ENCODE assay signal across 22 cellular contexts in the genomic region with DNA sequence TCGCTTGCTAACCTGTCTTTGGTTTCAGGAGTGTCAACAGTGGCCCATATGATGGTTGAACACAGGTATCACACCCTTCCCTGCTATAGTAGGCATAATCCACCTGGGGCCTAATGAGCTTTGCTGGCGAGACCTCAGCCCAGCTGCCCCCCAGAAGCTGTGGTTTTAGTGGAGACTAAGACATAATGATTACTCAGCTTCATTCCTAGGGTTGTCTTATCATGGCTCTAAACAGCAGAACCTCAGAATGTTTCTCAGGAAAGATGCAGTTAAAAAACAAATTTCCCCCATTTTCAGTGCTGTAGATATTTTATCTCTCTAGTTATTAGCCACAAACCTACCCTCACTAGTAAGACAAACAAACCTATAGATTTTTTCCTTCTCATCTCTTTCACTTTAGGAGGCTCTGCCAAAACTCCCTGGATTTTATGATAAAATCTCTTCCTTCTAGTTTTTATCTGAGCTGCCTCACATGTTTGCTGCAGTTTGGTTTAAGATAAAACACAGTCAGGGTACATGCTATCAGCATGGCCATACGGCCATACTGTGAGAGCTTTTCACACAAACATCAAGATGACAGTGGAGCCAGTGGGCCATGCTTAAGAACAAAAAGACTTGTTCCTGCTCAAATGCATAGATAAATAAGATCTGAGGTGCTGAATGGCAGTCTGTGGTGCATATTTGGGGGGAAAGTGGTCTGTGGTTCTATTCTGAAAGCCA.
DNase-seq lines count a peak whose midpoint lies in the region; ATAC-seq and TF ChIP-seq lines count a peak whose summit lies in the region.
"Had no signal": no experiment of that assay in that cellular context is flagged by ENCODE, and none has a peak within 500 bp of the region (broad histone marks: within the 10 kb centered on the region; RNA-seq: fewer than 3 reads in every experiment).

No MANE protein-coding gene starts in this region.

- H3K4me1 ChIP-seq in SK-N-SH (ENCODE audit: control insufficient read depth in 1 of 2, insufficient read depth in 2 of 2, low read depth in 1 of 2, low read length in 1 of 2), result peaks cover 0 to 14% of the 10 kb centered on the region in 2 experiments; a peak in 2 of 4 replicates
- H3K4me1 ChIP-seq in endodermal cell (ENCODE audit: control insufficient read depth, insufficient read depth, low read length), result peaks cover 19% of the 10 kb centered on the region
- peaks cover 9 to 37% of the 10 kb centered on the region in 2 donors for H3K4me1 ChIP-seq in gastrocnemius medialis
- H3K4me1 ChIP-seq: SJSA1 had no signal

- no peaks in the 10 kb centered on the region for H3K27me3 ChIP-seq in SK-N-SH (ENCODE audit: insufficient read depth)
- no peaks in the 10 kb centered on the region for H3K27me3 ChIP-seq in endodermal cell (ENCODE audit: control insufficient read depth, insufficient read depth, low read length, poor library complexity, severe bottlenecking)
- no peaks in the 10 kb centered on the region for H3K27me3 ChIP-seq in gastrocnemius medialis
- H3K27me3 ChIP-seq: adrenal gland, BLaER1, SJSA1, testis had no signal

- H3K4me3 Mint-ChIP-seq in activated CD4-positive, alpha-beta memory T cell treated with anti-CD3 and anti-CD28 coated beads for 36 hours, result no peak overlapping the region
- no peak overlapping the region for H3K4me3 Mint-ChIP-seq in activated CD4-positive, alpha-beta memory T cell treated with anti-CD3 and anti-CD28 coated beads, Interleukin-2, amount 10 ng/mL, durations not matched to agents 7 days and 5 days
- H3K4me3 Mint-ChIP-seq in endodermal cell, result no peak overlapping the region
- H3K4me3 Mint-ChIP-seq: natural killer cell treated with Interleukin-12 subunit alpha and Interleukin-12 subunit beta and Interleukin-15 and Interleukin-18, amount 100 ng/mL, for 72 hours had no signal

- 14% methylated on average over 3 of the region's 3 CpGs for WGBS in SK-N-SH (ENCODE audit: low lambda C conversion rate)
- WGBS in endodermal cell (ENCODE audit: insufficient coverage in 1 of 2, insufficient read length in 1 of 2), 2 experiments, result 17 to 51% methylated on average over 1 to 3 of the region's 3 CpGs

- POLR2A ChIA-PET in activated CD4-positive, alpha-beta memory T cell treated with anti-CD3 and anti-CD28 coated beads for 36 hours (lab: Charles Lee), result interaction anchor here (0.9 to 6.4 kb wide), 3 partner anchors 14 to 90 kb away, joined by 3 to 55 read pairs (median 3); partner anchors contain the start of gene ELMO1
- POLR2A ChIA-PET in activated CD4-positive, alpha-beta memory T cell treated with anti-CD3 and anti-CD28 coated beads, Interleukin-2, amount 10 ng/mL, durations not matched to agents 7 days and 5 days (lab: Charles Lee), result no interaction called here
- POLR2A ChIA-PET in SK-N-SH (lab: Yijun Ruan, JAX), result no interaction called here

- H3K9me3 ChIP-seq in SK-N-SH, result peaks cover 3% of the 10 kb centered on the region; the same call in 1 of the 2 replicates
- H3K9me3 ChIP-seq in endodermal cell (ENCODE audit: control insufficient read depth, low read length), result peaks cover 10% of the 10 kb centered on the region
- no peaks in the 10 kb centered on the region for H3K9me3 ChIP-seq in gastrocnemius medialis
- H3K9me3 ChIP-seq: adrenal gland, BLaER1, SJSA1, testis had no signal

- in situ Hi-C loops in gastrocnemius medialis (cut with MboI; ENCODE audit: low sequenced_read_pairs in 4 of 4), result no loop called here

- no peak overlapping the region for H3K9ac ChIP-seq in SK-N-SH
- no peak overlapping the region for H3K9ac ChIP-seq in endodermal cell (ENCODE audit: extremely low read depth, low read length, poor library complexity, severe bottlenecking)
- H3K9ac ChIP-seq: BLaER1 had no signal

- no peaks in the 10 kb centered on the region for H3K79me2 ChIP-seq in SK-N-SH (ENCODE audit: insufficient read depth)

- H3K27ac Mint-ChIP-seq in activated CD4-positive, alpha-beta memory T cell treated with anti-CD3 and anti-CD28 coated beads for 36 hours, result peak overlapping the region; percentile 50
- H3K27ac Mint-ChIP-seq in activated CD4-positive, alpha-beta memory T cell treated with anti-CD3 and anti-CD28 coated beads, Interleukin-2, amount 10 ng/mL, durations not matched to agents 7 days and 5 days, result no peak overlapping the region
- H3K27ac Mint-ChIP-seq in endodermal cell, result peak overlapping the region; percentile 85
- H3K27ac Mint-ChIP-seq: natural killer cell treated with Interleukin-12 subunit alpha and Interleukin-12 subunit beta and Interleukin-15 and Interleukin-18, amount 100 ng/mL, for 72 hours had no signal

- DNase-seq in activated CD4-positive, alpha-beta memory T cell treated with anti-CD3 and anti-CD28 coated beads for 36 hours, result no peak
- DNase-seq in activated CD4-positive, alpha-beta memory T cell treated with anti-CD3 and anti-CD28 coated beads, Interleukin-2, amount 10 ng/mL, durations not matched to agents 7 days and 5 days, result no peak
- DNase-seq in SK-N-SH, result no peak
- DNase-seq in endodermal cell, result peak; percentile 68
- no peak for DNase-seq in gastrocnemius medialis
- no peak for DNase-seq in DMS153 (lab: John Stamatoyannopoulos, UW)
- no peak for DNase-seq in UCSD-AML1 (lab: John Stamatoyannopoulos, UW; ENCODE audit: unreplicated experiment)
- DNase-seq in NCI-H146 (lab: John Stamatoyannopoulos, UW), result no peak
- DNase-seq: activated T-cell treated with anti-CD3 and anti-CD28 coated beads, Interleukin-2, amount 50 U/mL, for 1 hour; adrenal gland; central memory CD4-positive, alpha-beta T cell; DMS 273 treated with DMSO at 0.1 percent for 48 hours; effector CD4-positive, alpha-beta T cell; GF-D8; mammary epithelial cell; NCI-H1417 treated with DMSO at 0.1 percent for 48 hours; NCI-H69; PC-3; testis had no signal

- H3K36me3 Mint-ChIP-seq in activated CD4-positive, alpha-beta memory T cell treated with anti-CD3 and anti-CD28 coated beads for 36 hours, result no peaks in the 10 kb centered on the region
- H3K36me3 Mint-ChIP-seq in activated CD4-positive, alpha-beta memory T cell treated with anti-CD3 and anti-CD28 coated beads, Interleukin-2, amount 10 ng/mL, durations not matched to agents 7 days and 5 days (ENCODE audit: low read depth), result peaks cover 14% of the 10 kb centered on the region
- peaks cover 26% of the 10 kb centered on the region for H3K36me3 Mint-ChIP-seq in endodermal cell (ENCODE audit: low read depth)
- H3K36me3 Mint-ChIP-seq: natural killer cell treated with Interleukin-12 subunit alpha and Interleukin-12 subunit beta and Interleukin-15 and Interleukin-18, amount 100 ng/mL, for 72 hours had no signal

- ATAC-seq in gastrocnemius medialis, result no peak
- ATAC-seq: natural killer cell treated with Interleukin-12 subunit alpha and Interleukin-12 subunit beta and Interleukin-15 and Interleukin-18, amount 100 ng/mL, for 72 hours; PC-3 had no signal

- H3K9me3 Mint-ChIP-seq in activated CD4-positive, alpha-beta memory T cell treated with anti-CD3 and anti-CD28 coated beads for 36 hours, result no peaks in the 10 kb centered on the region
- H3K9me3 Mint-ChIP-seq in activated CD4-positive, alpha-beta memory T cell treated with anti-CD3 and anti-CD28 coated beads, Interleukin-2, amount 10 ng/mL, durations not matched to agents 7 days and 5 days, result peaks cover 4% of the 10 kb centered on the region
- H3K9me3 Mint-ChIP-seq in endodermal cell, result no peaks in the 10 kb centered on the region
- H3K9me3 Mint-ChIP-seq: natural killer cell treated with Interleukin-12 subunit alpha and Interleukin-12 subunit beta and Interleukin-15 and Interleukin-18, amount 100 ng/mL, for 72 hours had no signal

- TF ChIP-seq RAD21 in SK-N-SH (IDR thresholded peaks at IDR 0.05; ENCODE audit: low read length), result no peak

- CTCF ChIA-PET in activated CD4-positive, alpha-beta memory T cell treated with anti-CD3 and anti-CD28 coated beads for 36 hours (lab: Charles Lee), result interaction anchor here (0.6 to 1.3 kb wide), 3 partner anchors 84 to 324 kb away, joined by 3 to 5 read pairs (median 3); no protein-coding TSS in a partner anchor
- CTCF ChIA-PET in activated CD4-positive, alpha-beta memory T cell treated with anti-CD3 and anti-CD28 coated beads, Interleukin-2, amount 10 ng/mL, durations not matched to agents 7 days and 5 days (lab: Charles Lee), result no interaction called here
- CTCF ChIA-PET in SK-N-SH (lab: Yijun Ruan, JAX), result interaction anchor here (0.6 to 1.6 kb wide), 5 partner anchors 11 to 123 kb away, joined by 3 to 5 read pairs (median 3); no protein-coding TSS in a partner anchor

- no peaks in the 10 kb centered on the region for H3K27me3 Mint-ChIP-seq in activated CD4-positive, alpha-beta memory T cell treated with anti-CD3 and anti-CD28 coated beads for 36 hours
- no peaks in the 10 kb centered on the region for H3K27me3 Mint-ChIP-seq in activated CD4-positive, alpha-beta memory T cell treated with anti-CD3 and anti-CD28 coated beads, Interleukin-2, amount 10 ng/mL, durations not matched to agents 7 days and 5 days
- H3K27me3 Mint-ChIP-seq in endodermal cell (ENCODE audit: insufficient read depth), result no peaks in the 10 kb centered on the region

- H3K36me3 ChIP-seq in SK-N-SH (replicated peaks in 1 of 2; ENCODE audit: control insufficient read depth in 1 of 2, insufficient read depth in 2 of 2, low read length in 1 of 2), result no peaks in the 10 kb centered on the region
- peaks cover 19% of the 10 kb centered on the region for H3K36me3 ChIP-seq in endodermal cell (ENCODE audit: control insufficient read depth, insufficient read depth, low read length)
- no peaks in the 10 kb centered on the region for H3K36me3 ChIP-seq in gastrocnemius medialis
- H3K36me3 ChIP-seq: adrenal gland, BLaER1, SJSA1 had no signal

- no peak for TF ChIP-seq CTCF in SK-N-SH (IDR thresholded peaks at IDR 0.05)
- TF ChIP-seq CTCF in endodermal cell (conservative IDR thresholded peaks at IDR 0.05), result no peak
- no peak for TF ChIP-seq CTCF in gastrocnemius medialis (IDR thresholded peaks at IDR 0.05 in 4 of 5, conservative IDR thresholded peaks at IDR 0.05 in 1 of 5)

- no peaks in the 10 kb centered on the region for H3F3A ChIP-seq in SK-N-SH (replicated peaks; ENCODE audit: insufficient read depth)

- no peaks in the 10 kb centered on the region for H4K20me1 ChIP-seq in SK-N-SH (ENCODE audit: insufficient read depth)
- H4K20me1 ChIP-seq: BLaER1 had no signal

- no peak overlapping the region for H3K4me3 ChIP-seq in SK-N-SH (ENCODE audit: low read depth in 2 of 2, low read length in 1 of 2)
- no peak overlapping the region for H3K4me3 ChIP-seq in endodermal cell (ENCODE audit: low read length)
- no peak overlapping the region for H3K4me3 ChIP-seq in gastrocnemius medialis
- H3K4me3 ChIP-seq: adrenal gland, BLaER1, SJSA1, testis had no signal

- H2AFZ ChIP-seq in SK-N-SH (ENCODE audit: low read depth), result no peak overlapping the region

- TF ChIP-seq EP300 in SK-N-SH (IDR thresholded peaks at IDR 0.05; ENCODE audit: borderline replicate concordance in 1 of 2, low read depth in 1 of 2, low read length in 1 of 2), result no peak

- H3K4me2 ChIP-seq in SK-N-SH, result no peak overlapping the region
- H3K4me2 ChIP-seq: BLaER1 had no signal

- no peak for TF ChIP-seq POLR2A in gastrocnemius medialis (IDR thresholded peaks at IDR 0.05)

- H3K27ac ChIP-seq in SK-N-SH (ENCODE audit: low read depth in 2 of 2, low read length in 1 of 2), result no peak overlapping the region
- H3K27ac ChIP-seq in endodermal cell (ENCODE audit: low read depth, low read length), result no peak overlapping the region
- peak overlapping the region in 3 of 4 donors; percentile 1 to 32 (median 20) for H3K27ac ChIP-seq in gastrocnemius medialis
- H3K27ac ChIP-seq: adrenal gland, BLaER1, SJSA1, testis had no signal

- peaks cover 86% of the 10 kb centered on the region for H3K4me1 Mint-ChIP-seq in activated CD4-positive, alpha-beta memory T cell treated with anti-CD3 and anti-CD28 coated beads for 36 hours (ENCODE audit: low read depth)
- H3K4me1 Mint-ChIP-seq in activated CD4-positive, alpha-beta memory T cell treated with anti-CD3 and anti-CD28 coated beads, Interleukin-2, amount 10 ng/mL, durations not matched to agents 7 days and 5 days, result peaks cover 73% of the 10 kb centered on the region
- H3K4me1 Mint-ChIP-seq in endodermal cell, result peaks cover 64% of the 10 kb centered on the region

- no peaks in the 10 kb centered on the region for H3K9me2 ChIP-seq in SK-N-SH

- intact Hi-C loops in activated CD4-positive, alpha-beta memory T cell treated with anti-CD3 and anti-CD28 coated beads for 36 hours (cut with micrococcal nuclease), result loop anchor here (10.0 kb wide), 2 partner anchors 293 to 1663 kb away; partner anchors contain the start of gene HERPUD2
- intact Hi-C loops in gastrocnemius medialis (cut with DNase I; ENCODE audit: low total_unique reads), result loop anchor here (10.0 kb wide), 2 partner anchors 87 to 153 kb away; partner anchors contain the start of gene ELMO1

Comparison
In these comparisons a context has a peak if more than half of its experiments do, and no peak if none do; other contexts are left out.
1. H3K27ac ChIP-seq: peak in gastrocnemius medialis (3 of 4); none in SK-N-SH (0 of 2) and endodermal cell (single experiment).